18 cellular contexts compared by ENCODE assay signal in the genomic region with DNA sequence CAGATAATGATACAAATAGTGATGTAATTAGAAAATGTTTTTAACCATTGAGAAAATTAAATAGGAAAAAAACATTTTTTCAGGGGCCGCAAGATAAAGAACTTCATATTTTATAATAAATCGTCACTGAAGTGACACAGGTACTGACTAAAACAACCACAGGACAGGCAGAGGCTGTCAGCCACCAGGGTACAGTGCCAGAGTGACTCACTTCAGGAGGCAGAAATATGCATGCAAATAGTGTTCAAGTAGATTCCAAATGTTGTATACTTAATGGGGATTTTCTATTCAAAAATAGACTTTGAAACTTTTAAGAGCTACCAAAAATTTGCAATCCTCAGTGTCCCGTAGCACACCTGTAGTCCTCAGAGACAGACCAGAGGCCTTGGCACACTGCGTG.
DNase-seq lines count a peak whose midpoint lies in the region; ATAC-seq and TF ChIP-seq lines count a peak whose summit lies in the region.
"Had no signal": no experiment of that assay in that cellular context is flagged by ENCODE, and none has a peak within 500 bp of the region (broad histone marks: within the 10 kb centered on the region; RNA-seq: fewer than 3 reads in every experiment).

No MANE protein-coding gene starts in this region.

- peaks cover 2% of the 10 kb centered on the region; the same call in 1 of the 2 replicates for H3K4me1 ChIP-seq in GM23338 (ENCODE audit: insufficient read depth)
- H3K4me1 ChIP-seq: SJCRH30 had no signal

- H3K27me3 Mint-ChIP-seq in GM23338 (ENCODE audit: insufficient read depth, low read depth, poor library complexity), result no peaks in the 10 kb centered on the region
- H3K27me3 Mint-ChIP-seq: activated CD8-positive, alpha-beta T cell treated with anti-CD3 and anti-CD28 coated beads for 36 hours had no signal

- H3K27ac Mint-ChIP-seq in GM23338, result no peak overlapping the region
- H3K27ac Mint-ChIP-seq: activated CD8-positive, alpha-beta T cell treated with anti-CD3 and anti-CD28 coated beads for 36 hours; activated T-helper 17 cell treated with anti-CD3 and anti-CD28 coated beads, Interleukin-2, amount 50 U/mL, for 72 hours; dendritic cell treated with granulocyte-macrophage colony-stimulating factor and Interleukin-4, amounts not matched to agents 40 ng/mL and 50 ng/mL, for 4 days had no signal

- DNase-seq in GM23338 (ENCODE audit: low spot score) (no peak), kidney glomerular epithelial cell (lab: John Stamatoyannopoulos, UW) (peak; percentile 10), UCSD-AML1 (lab: John Stamatoyannopoulos, UW; ENCODE audit: unreplicated experiment) (no peak), NCI-H146 treated with DMSO at 0.1 percent for 48 hours (lab: John Stamatoyannopoulos, UW; ENCODE audit: unreplicated experiment) (no peak), NCI-H2029 (lab: John Stamatoyannopoulos, UW) (no peak)
- no peak for DNase-seq in activated naive CD4-positive, alpha-beta T cell (lab: John Stamatoyannopoulos, UW)
- DNase-seq: activated CD8-positive, alpha-beta T cell treated with anti-CD3 and anti-CD28 coated beads for 36 hours; aorta; DMS53; IMR-90; NCI-H1092; NK-92 treated with Interleukin-12 subunit alpha and Interleukin-12 subunit beta, amount 100 ng/mL, for 24 hours; SJCRH30 had no signal

- H3K27ac ChIP-seq in GM23338 (ENCODE audit: low read depth), result no peak overlapping the region
- H3K27ac ChIP-seq: SJCRH30 had no signal

- H3K4me3 ChIP-seq in GM23338, result no peak overlapping the region
- H3K4me3 ChIP-seq: SJCRH30 had no signal

- no peaks in the 10 kb centered on the region for H4K20me1 ChIP-seq in GM23338 (replicated peaks; ENCODE audit: insufficient read depth)

- H3K4me3 Mint-ChIP-seq in GM23338, result no peak overlapping the region
- H3K4me3 Mint-ChIP-seq: activated CD8-positive, alpha-beta T cell treated with anti-CD3 and anti-CD28 coated beads for 36 hours; activated T-helper 17 cell treated with anti-CD3 and anti-CD28 coated beads, Interleukin-2, amount 50 U/mL, for 72 hours; dendritic cell treated with granulocyte-macrophage colony-stimulating factor and Interleukin-4, amounts not matched to agents 40 ng/mL and 50 ng/mL, for 4 days had no signal

- H3K9me3 Mint-ChIP-seq in GM23338, result no peaks in the 10 kb centered on the region
- H3K9me3 Mint-ChIP-seq: activated CD8-positive, alpha-beta T cell treated with anti-CD3 and anti-CD28 coated beads for 36 hours; activated T-helper 17 cell treated with anti-CD3 and anti-CD28 coated beads, Interleukin-2, amount 50 U/mL, for 72 hours; dendritic cell treated with granulocyte-macrophage colony-stimulating factor and Interleukin-4, amounts not matched to agents 40 ng/mL and 50 ng/mL, for 4 days had no signal

- no peak for TF ChIP-seq CTCF in GM23338 (conservative IDR thresholded peaks at IDR 0.05; ENCODE audit: low read depth in 2 of 2)

- H3K79me2 ChIP-seq in GM23338 (replicated peaks; ENCODE audit: insufficient read depth), result no peaks in the 10 kb centered on the region

- no peak overlapping the region for H3K4me2 ChIP-seq in GM23338

- H2AFZ ChIP-seq in GM23338, result peak overlapping the region; percentile 86

- H3K27me3 ChIP-seq in GM23338 (ENCODE audit: insufficient read depth), result no peaks in the 10 kb centered on the region
- H3K27me3 ChIP-seq: SJCRH30 had no signal

- H3K9me2 ChIP-seq in GM23338 (ENCODE audit: insufficient read depth), result no peaks in the 10 kb centered on the region; the same call in 1 of the 2 replicates

- H3K36me3 ChIP-seq in GM23338 (ENCODE audit: insufficient read depth), result no peaks in the 10 kb centered on the region
- H3K36me3 ChIP-seq: SJCRH30 had no signal

- ATAC-seq in GM18502 (IDR thresholded peaks at IDR 0.05; ENCODE audit: poor library complexity, unreplicated experiment) (peak; percentile 92), GM23338 (no peak), HG03432 (IDR thresholded peaks at IDR 0.05; ENCODE audit: unreplicated experiment) (peak; percentile 83)
- ATAC-seq: activated CD8-positive, alpha-beta T cell treated with anti-CD3 and anti-CD28 coated beads for 36 hours; activated T-helper 17 cell treated with anti-CD3 and anti-CD28 coated beads, Interleukin-2, amount 50 U/mL, for 72 hours; esophagus mucosa had no signal

- no peaks in the 10 kb centered on the region for H3F3A ChIP-seq in GM23338 (replicated peaks; ENCODE audit: low read depth)

- peaks cover 13% of the 10 kb centered on the region for H3K4me1 Mint-ChIP-seq in GM23338
- H3K4me1 Mint-ChIP-seq: activated T-helper 17 cell treated with anti-CD3 and anti-CD28 coated beads, Interleukin-2, amount 50 U/mL, for 72 hours had no signal

- H3K36me3 Mint-ChIP-seq in GM23338 (ENCODE audit: low read depth), result no peaks in the 10 kb centered on the region

TF ChIP-seq in GM23338, 12 proteins besides CTCF, POLR2A, EP300 and RAD21 (continues in another document):
- TF ChIP-seq, protein P1, sequence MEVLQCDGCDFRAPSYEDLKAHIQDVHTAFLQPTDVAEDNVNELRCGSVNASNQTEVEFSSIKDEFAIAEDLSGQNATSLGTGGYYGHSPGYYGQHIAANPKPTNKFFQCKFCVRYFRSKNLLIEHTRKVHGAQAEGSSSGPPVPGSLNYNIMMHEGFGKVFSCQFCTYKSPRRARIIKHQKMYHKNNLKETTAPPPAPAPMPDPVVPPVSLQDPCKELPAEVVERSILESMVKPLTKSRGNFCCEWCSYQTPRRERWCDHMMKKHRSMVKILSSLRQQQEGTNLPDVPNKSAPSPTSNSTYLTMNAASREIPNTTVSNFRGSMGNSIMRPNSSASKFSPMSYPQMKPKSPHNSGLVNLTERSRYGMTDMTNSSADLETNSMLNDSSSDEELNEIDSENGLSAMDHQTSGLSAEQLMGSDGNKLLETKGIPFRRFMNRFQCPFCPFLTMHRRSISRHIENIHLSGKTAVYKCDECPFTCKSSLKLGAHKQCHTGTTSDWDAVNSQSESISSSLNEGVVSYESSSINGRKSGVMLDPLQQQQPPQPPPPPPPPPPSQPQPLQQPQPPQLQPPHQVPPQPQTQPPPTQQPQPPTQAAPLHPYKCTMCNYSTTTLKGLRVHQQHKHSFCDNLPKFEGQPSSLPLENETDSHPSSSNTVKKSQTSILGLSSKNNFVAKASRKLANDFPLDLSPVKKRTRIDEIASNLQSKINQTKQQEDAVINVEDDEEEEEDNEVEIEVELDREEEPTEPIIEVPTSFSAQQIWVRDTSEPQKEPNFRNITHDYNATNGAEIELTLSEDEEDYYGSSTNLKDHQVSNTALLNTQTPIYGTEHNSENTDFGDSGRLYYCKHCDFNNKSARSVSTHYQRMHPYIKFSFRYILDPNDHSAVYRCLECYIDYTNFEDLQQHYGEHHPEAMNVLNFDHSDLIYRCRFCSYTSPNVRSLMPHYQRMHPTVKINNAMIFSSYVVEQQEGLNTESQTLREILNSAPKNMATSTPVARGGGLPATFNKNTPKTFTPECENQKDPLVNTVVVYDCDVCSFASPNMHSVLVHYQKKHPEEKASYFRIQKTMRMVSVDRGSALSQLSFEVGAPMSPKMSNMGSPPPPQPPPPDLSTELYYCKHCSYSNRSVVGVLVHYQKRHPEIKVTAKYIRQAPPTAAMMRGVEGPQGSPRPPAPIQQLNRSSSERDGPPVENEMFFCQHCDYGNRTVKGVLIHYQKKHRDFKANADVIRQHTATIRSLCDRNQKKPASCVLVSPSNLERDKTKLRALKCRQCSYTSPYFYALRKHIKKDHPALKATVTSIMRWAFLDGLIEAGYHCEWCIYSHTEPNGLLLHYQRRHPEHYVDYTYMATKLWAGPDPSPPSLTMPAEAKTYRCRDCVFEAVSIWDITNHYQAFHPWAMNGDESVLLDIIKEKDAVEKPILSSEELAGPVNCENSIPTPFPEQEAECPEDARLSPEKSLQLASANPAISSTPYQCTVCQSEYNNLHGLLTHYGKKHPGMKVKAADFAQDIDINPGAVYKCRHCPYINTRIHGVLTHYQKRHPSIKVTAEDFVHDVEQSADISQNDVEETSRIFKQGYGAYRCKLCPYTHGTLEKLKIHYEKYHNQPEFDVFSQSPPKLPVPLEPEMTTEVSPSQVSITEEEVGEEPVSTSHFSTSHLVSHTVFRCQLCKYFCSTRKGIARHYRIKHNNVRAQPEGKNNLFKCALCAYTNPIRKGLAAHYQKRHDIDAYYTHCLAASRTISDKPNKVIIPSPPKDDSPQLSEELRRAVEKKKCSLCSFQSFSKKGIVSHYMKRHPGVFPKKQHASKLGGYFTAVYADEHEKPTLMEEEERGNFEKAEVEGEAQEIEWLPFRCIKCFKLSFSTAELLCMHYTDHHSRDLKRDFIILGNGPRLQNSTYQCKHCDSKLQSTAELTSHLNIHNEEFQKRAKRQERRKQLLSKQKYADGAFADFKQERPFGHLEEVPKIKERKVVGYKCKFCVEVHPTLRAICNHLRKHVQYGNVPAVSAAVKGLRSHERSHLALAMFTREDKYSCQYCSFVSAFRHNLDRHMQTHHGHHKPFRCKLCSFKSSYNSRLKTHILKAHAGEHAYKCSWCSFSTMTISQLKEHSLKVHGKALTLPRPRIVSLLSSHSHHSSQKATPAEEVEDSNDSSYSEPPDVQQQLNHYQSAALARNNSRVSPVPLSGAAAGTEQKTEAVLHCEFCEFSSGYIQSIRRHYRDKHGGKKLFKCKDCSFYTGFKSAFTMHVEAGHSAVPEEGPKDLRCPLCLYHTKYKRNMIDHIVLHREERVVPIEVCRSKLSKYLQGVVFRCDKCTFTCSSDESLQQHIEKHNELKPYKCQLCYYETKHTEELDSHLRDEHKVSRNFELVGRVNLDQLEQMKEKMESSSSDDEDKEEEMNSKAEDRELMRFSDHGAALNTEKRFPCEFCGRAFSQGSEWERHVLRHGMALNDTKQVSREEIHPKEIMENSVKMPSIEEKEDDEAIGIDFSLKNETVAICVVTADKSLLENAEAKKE (CRISPR knock-in tag; IDR thresholded peaks at IDR 0.05), result no peak
